Comparison of ENCODE assay signal across 10 cellular contexts in genomic region chr9:38687389-38687842, GRCh38. TPM values are rescaled to one million over a fixed set of nuclear protein-coding genes. Genes with fewer than 3 reads are reported as not detected.
DNase-seq lines count a peak whose midpoint lies in the region; ATAC-seq and TF ChIP-seq lines count a peak whose summit lies in the region.
"Had no signal": no experiment of that assay in that cellular context is flagged by ENCODE, and none has a peak within 500 bp of the region (broad histone marks: within the 10 kb centered on the region; RNA-seq: fewer than 3 reads in every experiment).

No MANE protein-coding gene starts in this region.

- no peaks in the 10 kb centered on the region for H4K20me1 ChIP-seq in neural progenitor cell (ENCODE audit: low read depth)

- no peak overlapping the region for H3K27ac Mint-ChIP-seq in T-helper 2 cell treated with Interferon-gamma antibody and Interleukin-4, amounts not matched to agents 5 μg/mL and 100 μg/mL, for 36 hours
- H3K27ac Mint-ChIP-seq in neural progenitor cell: peak overlapping the region; percentile 76

- H3K4me3 Mint-ChIP-seq in T-helper 2 cell treated with Interferon-gamma antibody and Interleukin-4, amounts not matched to agents 5 μg/mL and 100 μg/mL, for 36 hours: peak overlapping the region; percentile 60
- no peak overlapping the region for H3K4me3 Mint-ChIP-seq in neural progenitor cell

- peaks cover 18% of the 10 kb centered on the region for H3F3A ChIP-seq in neural progenitor cell (ENCODE audit: low read depth)

- DNase-seq in NCI-H1092 treated with DMSO at 0.1 percent for 48 hours (lab: John Stamatoyannopoulos, UW) (peak; percentile 35), NCI-H1092 (lab: John Stamatoyannopoulos, UW) (no peak), neural progenitor cell (ENCODE audit: low spot score) (no peak), erythroblast (lab: John Stamatoyannopoulos, UW) (no peak), HAP-1 (ENCODE audit: low spot score in 2 of 2) (no peak)
- peak; percentile 10 for DNase-seq in T-helper 2 cell treated with Interferon-gamma antibody and Interleukin-4, amounts not matched to agents 5 μg/mL and 100 μg/mL, for 36 hours (ENCODE audit: low spot score)

- H3K4me3 ChIP-seq in endocrine pancreas (ENCODE audit: control insufficient read depth, insufficient read depth, low read length): peak overlapping the region; percentile 35
- H3K4me3 ChIP-seq in neural progenitor cell: no peak overlapping the region
- H3K4me3 ChIP-seq in HAP-1: no peak overlapping the region

- no peak overlapping the region for H3K27ac ChIP-seq in neural progenitor cell

- H3K4me1 ChIP-seq in endocrine pancreas (ENCODE audit: control insufficient read depth, insufficient read depth, low read length): no peaks in the 10 kb centered on the region
- H3K4me1 ChIP-seq in neural progenitor cell: peaks cover 53% of the 10 kb centered on the region
- H3K4me1 ChIP-seq in HAP-1: peaks cover 49% of the 10 kb centered on the region

- in situ Hi-C loops in HAP-1 (cut with MboI; ENCODE audit: low sequenced_read_pairs): loop anchor here (25.0 kb wide), 1 partner anchor 775 kb away; the partner anchor contains the start of gene SLC25A51

- H2AFZ ChIP-seq in neural progenitor cell (replicated peaks): peak overlapping the region; percentile 66

- TF ChIP-seq POLR2A in erythroblast (IDR thresholded peaks at IDR 0.05; ENCODE audit: low read length): no peak

- H3K36me3 Mint-ChIP-seq in T-helper 2 cell treated with Interferon-gamma antibody and Interleukin-4, amounts not matched to agents 5 μg/mL and 100 μg/mL, for 36 hours (ENCODE audit: low read depth): no peaks in the 10 kb centered on the region
- H3K36me3 Mint-ChIP-seq in neural progenitor cell: no peaks in the 10 kb centered on the region

- H3K9me3 ChIP-seq in endocrine pancreas (ENCODE audit: control insufficient read depth, low read length): no peaks in the 10 kb centered on the region
- no peaks in the 10 kb centered on the region for H3K9me3 ChIP-seq in neural progenitor cell (ENCODE audit: low read depth)
- H3K9me3 ChIP-seq in HAP-1: no peaks in the 10 kb centered on the region

- H3K27me3 ChIP-seq in endocrine pancreas (ENCODE audit: control insufficient read depth, insufficient read depth, low read length) (no peaks in the 10 kb centered on the region), neural progenitor cell (no peaks in the 10 kb centered on the region), HAP-1 (ENCODE audit: low read depth) (no peaks in the 10 kb centered on the region)

- no peaks in the 10 kb centered on the region for H3K36me3 ChIP-seq in endocrine pancreas (ENCODE audit: control insufficient read depth, insufficient read depth, low read length)
- no peaks in the 10 kb centered on the region for H3K36me3 ChIP-seq in neural progenitor cell
- no peaks in the 10 kb centered on the region for H3K36me3 ChIP-seq in HAP-1 (replicated peaks)

- no peak for TF ChIP-seq CTCF in neural progenitor cell (IDR thresholded peaks at IDR 0.05)

- ATAC-seq in HG03095 (IDR thresholded peaks at IDR 0.05; ENCODE audit: unreplicated experiment): no peak

- H3K27me3 Mint-ChIP-seq in T-helper 2 cell treated with Interferon-gamma antibody and Interleukin-4, amounts not matched to agents 5 μg/mL and 100 μg/mL, for 36 hours (ENCODE audit: low read depth): peaks cover 7% of the 10 kb centered on the region
- H3K27me3 Mint-ChIP-seq in neural progenitor cell (ENCODE audit: insufficient read depth, low read depth): peaks cover 4% of the 10 kb centered on the region

- H3K4me1 Mint-ChIP-seq in T-helper 2 cell treated with Interferon-gamma antibody and Interleukin-4, amounts not matched to agents 5 μg/mL and 100 μg/mL, for 36 hours (ENCODE audit: low read depth): peaks cover 1% of the 10 kb centered on the region
- H3K4me1 Mint-ChIP-seq in neural progenitor cell: peaks cover 73% of the 10 kb centered on the region

- no peaks in the 10 kb centered on the region for H3K79me2 ChIP-seq in neural progenitor cell (ENCODE audit: low read depth)

- H3K9me3 Mint-ChIP-seq in T-helper 2 cell treated with Interferon-gamma antibody and Interleukin-4, amounts not matched to agents 5 μg/mL and 100 μg/mL, for 36 hours: no peaks in the 10 kb centered on the region
- no peaks in the 10 kb centered on the region for H3K9me3 Mint-ChIP-seq in neural progenitor cell

- peak overlapping the region; percentile 3 for H3K4me2 ChIP-seq in neural progenitor cell

- H3K9ac ChIP-seq in endocrine pancreas (ENCODE audit: control insufficient read depth, insufficient read depth, low read length): no peak overlapping the region
- no peak overlapping the region for H3K9ac ChIP-seq in neural progenitor cell

RNA-seq across cellular contexts. Expression of gene FAM240B, which starts 32.5 kb away (rescaled TPM):
- total RNA-seq in neural progenitor cell (ENCODE audit: low replicate concordance): not detected in 2 replicates
- total RNA-seq: lower leg skin, RPMI7951 had no signal

Comparison
In these comparisons a context has a peak if more than half of its experiments do, and no peak if none do; other contexts are left out.
1. DNase-seq: peak in NCI-H1092 treated with DMSO at 0.1 percent for 48 hours (single experiment) and T-helper 2 cell treated with Interferon-gamma antibody and Interleukin-4, amounts not matched to agents 5 μg/mL and 100 μg/mL, for 36 hours (single experiment); none in NCI-H1092 (single experiment), neural progenitor cell (single experiment), erythroblast (0 of 2) and HAP-1 (0 of 2).